In genomic region chr11:126345759-126346585, GRCh38 we compare ENCODE assay signal across 8 cellular contexts. TPM values are rescaled to one million over a fixed set of nuclear protein-coding genes. Genes with fewer than 3 reads are reported as not detected.
DNase-seq lines count a peak whose midpoint lies in the region; ATAC-seq and TF ChIP-seq lines count a peak whose summit lies in the region.

No MANE protein-coding gene starts in this region.

- no peak for TF ChIP-seq CTCF in Caco-2 (IDR thresholded peaks at IDR 0.05; ENCODE audit: insufficient read depth in 1 of 2, low read depth in 1 of 2, low read length in 1 of 2, severe bottlenecking in 1 of 2, unreplicated experiment in 1 of 2)

- ATAC-seq in CD4-positive, CD25-positive, alpha-beta regulatory T cell (ENCODE audit: low read depth in 2 of 2): no peak
- ATAC-seq in central memory CD8-positive, alpha-beta T cell (replicated peaks; ENCODE audit: extremely low read depth, poor library complexity, severe bottlenecking): no peak

- peaks cover 35% of the 10 kb centered on the region for H3K36me3 Mint-ChIP-seq in CD4-positive, CD25-positive, alpha-beta regulatory T cell
- H3K36me3 Mint-ChIP-seq in central memory CD8-positive, alpha-beta T cell (ENCODE audit: insufficient read depth): peaks cover 23% of the 10 kb centered on the region
- H3K36me3 Mint-ChIP-seq in Caco-2 (ENCODE audit: insufficient read depth, unreplicated experiment): peaks cover 16% of the 10 kb centered on the region

- peak overlapping the region in 2 of 3 donors; percentile 26 to 64 for H3K27ac Mint-ChIP-seq in CD4-positive, CD25-positive, alpha-beta regulatory T cell
- peak overlapping the region; percentile 62 for H3K27ac Mint-ChIP-seq in central memory CD8-positive, alpha-beta T cell (ENCODE audit: low read depth)
- no peak overlapping the region for H3K27ac Mint-ChIP-seq in Caco-2 (ENCODE audit: unreplicated experiment)

- H3K4me1 Mint-ChIP-seq in CD4-positive, CD25-positive, alpha-beta regulatory T cell: peaks cover 0 to 5% (median under 1%) of the 10 kb centered on the region in 4 donors
- H3K4me1 Mint-ChIP-seq in central memory CD8-positive, alpha-beta T cell: peaks cover 10% of the 10 kb centered on the region
- H3K4me1 Mint-ChIP-seq in Caco-2 (ENCODE audit: low read depth, unreplicated experiment): no peaks in the 10 kb centered on the region

- H3K4me3 ChIP-seq in CD4-positive, CD25-positive, alpha-beta regulatory T cell (ENCODE audit: low read depth, low read length): no peak overlapping the region
- H3K4me3 ChIP-seq in muscle layer of colon (ENCODE audit: low read depth in 1 of 2, low read length in 2 of 2) (no peak overlapping the region), Caco-2 (ENCODE audit: low read depth, low read length) (no peak overlapping the region)

- peaks cover 62% of the 10 kb centered on the region for H3K36me3 ChIP-seq in CD4-positive, CD25-positive, alpha-beta regulatory T cell (ENCODE audit: control insufficient read depth, insufficient read depth, low read length)
- peaks cover 15% of the 10 kb centered on the region for H3K36me3 ChIP-seq in muscle layer of colon (ENCODE audit: insufficient read depth, low read length)
- 0 out of 2 replicates have a peak, but pooled peaks cover 2% of the 10 kb centered on the region for H3K36me3 ChIP-seq in Caco-2 (ENCODE audit: control insufficient read depth, insufficient read depth, low read length)

- no peaks in the 10 kb centered on the region for H3K4me1 ChIP-seq in CD4-positive, CD25-positive, alpha-beta regulatory T cell (ENCODE audit: control insufficient read depth, insufficient read depth, low read length, poor library complexity, severe bottlenecking)
- H3K4me1 ChIP-seq in muscle layer of colon (ENCODE audit: insufficient read depth, low read length) (peaks cover 26% of the 10 kb centered on the region), Caco-2 (no peaks in the 10 kb centered on the region)

- POLR2A ChIA-PET in Caco-2 (lab: Charles Lee): no interaction called here

- H3K9ac ChIP-seq in muscle layer of colon (ENCODE audit: low read length): no peak overlapping the region

- DNase-seq in CD4-positive, CD25-positive, alpha-beta regulatory T cell: peak in 1 of 3 donors; percentile 25
- peak; percentile 91 for DNase-seq in NCI-H226
- DNase-seq in central memory CD8-positive, alpha-beta T cell (ENCODE audit: low spot score in 2 of 2): no peak
- DNase-seq in D341Med (ENCODE audit: low spot score): no peak
- DNase-seq in NCI-H1048 (lab: John Stamatoyannopoulos, UW): no peak
- DNase-seq in Caco-2: no peak
- DNase-seq in nucleus accumbens (lab: John Stamatoyannopoulos, UW): no peak

- BruUV-seq in Caco-2 (replicated peaks; lab: Mats Ljungman, UMichigan): no TSS peak

- CTCF ChIA-PET in Caco-2 (lab: Charles Lee): no interaction called here

- peak overlapping the region in 1 of 4 donors; percentile 87 for H3K4me3 Mint-ChIP-seq in CD4-positive, CD25-positive, alpha-beta regulatory T cell
- H3K4me3 Mint-ChIP-seq in central memory CD8-positive, alpha-beta T cell: no peak overlapping the region
- no peak overlapping the region for H3K4me3 Mint-ChIP-seq in Caco-2 (ENCODE audit: unreplicated experiment)

- H3K9me3 ChIP-seq in CD4-positive, CD25-positive, alpha-beta regulatory T cell (ENCODE audit: control insufficient read depth in 2 of 2, low read length in 2 of 2): no peaks in the 10 kb centered on the region
- H3K9me3 ChIP-seq in muscle layer of colon (ENCODE audit: low read length) (no peaks in the 10 kb centered on the region), Caco-2 (no peaks in the 10 kb centered on the region)

- no peaks in the 10 kb centered on the region for H3K27me3 ChIP-seq in CD4-positive, CD25-positive, alpha-beta regulatory T cell (ENCODE audit: control insufficient read depth, insufficient read depth, low read length)
- H3K27me3 ChIP-seq in muscle layer of colon (ENCODE audit: control insufficient read depth in 1 of 2, insufficient read depth in 2 of 2, low read length in 2 of 2): no peaks in the 10 kb centered on the region
- no peaks in the 10 kb centered on the region for H3K27me3 ChIP-seq in Caco-2 (replicated peaks; ENCODE audit: control insufficient read depth, insufficient read depth, low read length)

- intact Hi-C loops in Caco-2 (cut with micrococcal nuclease; ENCODE audit: unreplicated experiment): no loop called here

- no peaks in the 10 kb centered on the region for H3K27me3 Mint-ChIP-seq in CD4-positive, CD25-positive, alpha-beta regulatory T cell
- H3K27me3 Mint-ChIP-seq in central memory CD8-positive, alpha-beta T cell: no peaks in the 10 kb centered on the region
- no peaks in the 10 kb centered on the region for H3K27me3 Mint-ChIP-seq in Caco-2 (ENCODE audit: insufficient read depth, unreplicated experiment)

- H3K27ac ChIP-seq in CD4-positive, CD25-positive, alpha-beta regulatory T cell (ENCODE audit: insufficient read depth, low read length, poor library complexity, severe bottlenecking): no peak overlapping the region
- peak overlapping the region; percentile 27 for H3K27ac ChIP-seq in muscle layer of colon (ENCODE audit: low read depth, low read length)

- no peaks in the 10 kb centered on the region for H3K9me3 Mint-ChIP-seq in CD4-positive, CD25-positive, alpha-beta regulatory T cell
- H3K9me3 Mint-ChIP-seq in central memory CD8-positive, alpha-beta T cell: no peaks in the 10 kb centered on the region
- no peaks in the 10 kb centered on the region for H3K9me3 Mint-ChIP-seq in Caco-2 (ENCODE audit: unreplicated experiment)

RNA-seq across cellular contexts. Expression of gene ST3GAL4, which starts 9.5 kb away (rescaled TPM):
- total RNA-seq in CD4-positive, CD25-positive, alpha-beta regulatory T cell: 4.7 TPM
- 1 to 10 TPM; 1.4 to 3.1 (median 2.3) TPM for polyA plus RNA-seq in CD4-positive, CD25-positive, alpha-beta regulatory T cell
- 11.2 and 11.5 TPM in 2 replicates for total RNA-seq in Caco-2 (2022)

RNA-seq across cellular contexts. Expression of gene DCPS, which starts 42.1 kb away (rescaled TPM):
- 18.1 TPM for total RNA-seq in CD4-positive, CD25-positive, alpha-beta regulatory T cell
- polyA plus RNA-seq in CD4-positive, CD25-positive, alpha-beta regulatory T cell: 10 to 100 TPM; 42.3 to 57.6 (median 49.7) TPM
- 40.2 and 40.4 TPM in 2 replicates for total RNA-seq in Caco-2 (2022)
